ENCODE assay signal across 19 cellular contexts in genomic region chr14:62308927-62309326, GRCh38.
"Had no signal": no experiment of that assay in that cellular context is flagged by ENCODE, and none has a peak within 500 bp of the region (broad histone marks: within the 10 kb centered on the region; RNA-seq: fewer than 3 reads in every experiment).

No MANE protein-coding gene starts in this region.

- H3K27me3 ChIP-seq: dorsolateral prefrontal cortex, esophagus squamous epithelium, sigmoid colon had no signal

- DNase-seq: activated CD4-positive, alpha-beta T cell treated with anti-CD3 and anti-CD28 coated beads, Interleukin-2, amount 50 U/mL, for 1 hour; activated naive CD4-positive, alpha-beta T cell; activated naive CD8-positive, alpha-beta T cell treated with anti-CD3 and anti-CD28 coated beads, Interleukin-2, amount 10 ng/mL, durations not matched to agents 7 days and 5 days; anterior cingulate cortex; dorsolateral prefrontal cortex; esophagus squamous epithelium; foreskin fibroblast; hippocampal formation; kidney; left ventricle myocardium superior; psoas muscle; sigmoid colon; stimulated activated CD4-positive, alpha-beta T cell treated with anti-CD3 and anti-CD28 coated beads, Interleukin-2, amount 100 ng/mL, for 24 hours; T-helper 2 cell had no signal

- H3K27ac ChIP-seq: esophagus squamous epithelium, psoas muscle, sigmoid colon, thoracic aorta had no signal

- FAIRE-seq: bronchial epithelial cell, endometrium, kidney, TTC549 had no signal

- H3K9me3 ChIP-seq: esophagus squamous epithelium, psoas muscle, sigmoid colon, thoracic aorta had no signal

- ATAC-seq: left ventricle myocardium superior; psoas muscle; stimulated activated effector memory CD8-positive, alpha-beta T cell treated with anti-CD3 and anti-CD28 coated beads, Interleukin-12 subunit alpha, Interleukin-12 subunit beta, amount 100 ng/mL, for 72 hours had no signal

- H3K36me3 ChIP-seq: esophagus squamous epithelium, sigmoid colon, thoracic aorta had no signal

- H3K4me3 ChIP-seq: dorsolateral prefrontal cortex, esophagus squamous epithelium, psoas muscle, sigmoid colon, thoracic aorta had no signal

- H3K4me1 ChIP-seq: esophagus squamous epithelium, psoas muscle, sigmoid colon had no signal
